16 cellular contexts compared by ENCODE assay signal in genomic region chr14:74438351-74438915, GRCh38. TPM values are rescaled to one million over a fixed set of nuclear protein-coding genes. Genes with fewer than 3 reads are reported as not detected.
DNase-seq lines count a peak whose midpoint lies in the region; ATAC-seq and TF ChIP-seq lines count a peak whose summit lies in the region.
"Had no signal": no experiment of that assay in that cellular context is flagged by ENCODE, and none has a peak within 500 bp of the region (broad histone marks: within the 10 kb centered on the region; RNA-seq: fewer than 3 reads in every experiment).

No MANE protein-coding gene starts in this region.

- H3K27me3 ChIP-seq in GM23338 (ENCODE audit: insufficient read depth): no peaks in the 10 kb centered on the region

- H3K9me2 ChIP-seq in GM23338 (ENCODE audit: insufficient read depth): no peaks in the 10 kb centered on the region

- no peak overlapping the region; the same call in 2 of the 3 replicates for H3K4me3 Mint-ChIP-seq in GM23338
- H3K4me3 Mint-ChIP-seq: B cell; CD4-positive, alpha-beta memory T cell had no signal

- no peaks in the 10 kb centered on the region for H3K9me3 Mint-ChIP-seq in GM23338
- H3K9me3 Mint-ChIP-seq: CD4-positive, alpha-beta memory T cell had no signal

- peaks cover 35% of the 10 kb centered on the region for H3K4me1 Mint-ChIP-seq in GM23338
- H3K4me1 Mint-ChIP-seq: B cell; CD4-positive, alpha-beta memory T cell had no signal

- no peaks in the 10 kb centered on the region for H3K36me3 ChIP-seq in GM23338 (ENCODE audit: insufficient read depth)

- no peaks in the 10 kb centered on the region for H4K20me1 ChIP-seq in GM23338 (replicated peaks; ENCODE audit: insufficient read depth)

- H3K27ac ChIP-seq in GM23338 (ENCODE audit: low read depth): peak overlapping the region; percentile 46; the same call in 1 of the 2 replicates
- H3K27ac ChIP-seq: SK-N-MC had no signal

- peak; percentile 58 for ATAC-seq in GM23338
- ATAC-seq in GM18861 (IDR thresholded peaks at IDR 0.05; ENCODE audit: unreplicated experiment): no peak
- ATAC-seq: HCT116 had no signal

- H3K4me2 ChIP-seq in GM23338: peak overlapping the region; percentile 11; the same call in 1 of the 2 replicates

- no peak overlapping the region for H2AFZ ChIP-seq in GM23338

- DNase-seq in AG08396 (ENCODE audit: low spot score) (peak; percentile 13), GM23338 (ENCODE audit: low spot score) (peak; percentile 62), amniotic epithelial cell (ENCODE audit: low read depth) (peak; percentile 20), iris pigment epithelial cell (ENCODE audit: low read depth) (peak; percentile 3), activated gamma-delta T cell treated with Interleukin-2 at 50 U/mL for 16 hours (no peak), T-helper 1 cell (no peak)
- DNase-seq: CD4-positive, alpha-beta memory T cell; MV-4-11; NCI-H1436; NCI-H69; NK-92 treated with Interleukin-12 subunit alpha and Interleukin-12 subunit beta, amount 100 ng/mL, for 24 hours; OCI-M1 had no signal

- no peak overlapping the region for H3K27ac Mint-ChIP-seq in GM23338
- H3K27ac Mint-ChIP-seq: B cell; CD4-positive, alpha-beta memory T cell had no signal

- H3K27me3 Mint-ChIP-seq in GM23338 (ENCODE audit: insufficient read depth, low read depth, poor library complexity): peaks cover 5% of the 10 kb centered on the region

- no peaks in the 10 kb centered on the region for H3K79me2 ChIP-seq in GM23338 (replicated peaks; ENCODE audit: insufficient read depth)

- H3K36me3 Mint-ChIP-seq in GM23338 (ENCODE audit: low read depth): no peaks in the 10 kb centered on the region
- H3K36me3 Mint-ChIP-seq: CD4-positive, alpha-beta memory T cell had no signal

- no peak overlapping the region for H3K4me3 ChIP-seq in GM23338
- H3K4me3 ChIP-seq: SK-N-MC had no signal

- H3F3A ChIP-seq in GM23338 (replicated peaks; ENCODE audit: low read depth): peaks cover 2% of the 10 kb centered on the region; the same call in 1 of the 2 replicates

- TF ChIP-seq CTCF in GM23338 (conservative IDR thresholded peaks at IDR 0.05; ENCODE audit: low read depth in 2 of 2): no peak

- peaks cover 20% of the 10 kb centered on the region for H3K4me1 ChIP-seq in GM23338 (ENCODE audit: insufficient read depth)

TF ChIP-seq in GM23338, 12 proteins besides CTCF, POLR2A, EP300 and RAD21:
- TF ChIP-seq EZH2phosphoT487 (IDR thresholded peaks at IDR 0.05; ENCODE audit: unreplicated experiment) (no peak), POLR2AphosphoS5 (IDR thresholded peaks at IDR 0.05; ENCODE audit: low read depth) (no peak)

RNA-seq across cellular contexts. Expression of gene SYNDIG1L, which starts 12.4 kb away (rescaled TPM):
- total RNA-seq in GM23338 (2014; rRNA removed; shearing (Covaris generic)): 1.6 and 2.1 TPM in 2 replicates
- 0.65 and 1.4 TPM in 2 replicates for polyA plus RNA-seq in GM23338 (2016; fragmentation: Nextera tagmentation; extraction: Ambion mirVana)
- total RNA-seq: B cell; CD4-positive, alpha-beta memory T cell had no signal
- polyA plus RNA-seq: CD4-positive, alpha-beta memory T cell had no signal

RNA-seq across cellular contexts. Expression of gene NPC2, which starts 54.7 kb away (rescaled TPM):
- 287 and 331 TPM in 2 replicates for total RNA-seq in GM23338 (2014; rRNA removed; shearing (Covaris generic))
- 344 and 354 TPM in 2 replicates for polyA plus RNA-seq in GM23338 (2016; fragmentation: Nextera tagmentation; extraction: Ambion mirVana)

RNA-seq across cellular contexts. Expression of gene ISCA2, which starts 55.1 kb away (rescaled TPM):
- total RNA-seq in GM23338 (2014; rRNA removed; shearing (Covaris generic)): 24.9 and 44.0 TPM in 2 replicates
- polyA plus RNA-seq in GM23338 (2016; fragmentation: Nextera tagmentation; extraction: Ambion mirVana): 156 and 171 TPM in 2 replicates

Comparison
In these comparisons a context has a peak if more than half of its experiments do, and no peak if none do; other contexts are left out.
1. DNase-seq: peak in AG08396 (single experiment), GM23338 (single experiment), amniotic epithelial cell (single experiment) and iris pigment epithelial cell (single experiment); none in activated gamma-delta T cell treated with Interleukin-2 at 50 U/mL for 16 hours (single experiment) and T-helper 1 cell (0 of 5).